Comparison of ENCODE assay signal across 10 cellular contexts in genomic region chrX:78027798-78028197, GRCh38. TPM values are rescaled to one million over a fixed set of nuclear protein-coding genes. Genes with fewer than 3 reads are reported as not detected.
"Had no signal": no experiment of that assay in that cellular context is flagged by ENCODE, and none has a peak within 500 bp of the region (broad histone marks: within the 10 kb centered on the region; RNA-seq: fewer than 3 reads in every experiment).

No MANE protein-coding gene starts in this region.

- ATAC-seq: HepG2, K562 had no signal

- FAIRE-seq: HepG2, HTR-8/SVneo, K562 had no signal

- H3K27me3 Mint-ChIP-seq: IgD-negative memory B cell had no signal

- H3K27ac ChIP-seq: HL-60, KMS-11 had no signal

- DNase-seq: IMR-90, KBM-7, KG1 had no signal

- H3K9me3 Mint-ChIP-seq: IgD-negative memory B cell had no signal

- H3K4me3 Mint-ChIP-seq: IgD-negative memory B cell had no signal

- H3K4me3 ChIP-seq: K562 had no signal

- H3K4me2 ChIP-seq: KMS-11 had no signal

- H3K9ac ChIP-seq: KMS-11 had no signal

RNA-seq across cellular contexts. Expression of gene PGAM4, which starts 58.4 kb away (rescaled TPM):
- total RNA-seq: HT-29 had no signal
- polyA plus RNA-seq: IgD-negative memory B cell had no signal
